Comparison of ENCODE assay signal across 9 cellular contexts in the genomic region with DNA sequence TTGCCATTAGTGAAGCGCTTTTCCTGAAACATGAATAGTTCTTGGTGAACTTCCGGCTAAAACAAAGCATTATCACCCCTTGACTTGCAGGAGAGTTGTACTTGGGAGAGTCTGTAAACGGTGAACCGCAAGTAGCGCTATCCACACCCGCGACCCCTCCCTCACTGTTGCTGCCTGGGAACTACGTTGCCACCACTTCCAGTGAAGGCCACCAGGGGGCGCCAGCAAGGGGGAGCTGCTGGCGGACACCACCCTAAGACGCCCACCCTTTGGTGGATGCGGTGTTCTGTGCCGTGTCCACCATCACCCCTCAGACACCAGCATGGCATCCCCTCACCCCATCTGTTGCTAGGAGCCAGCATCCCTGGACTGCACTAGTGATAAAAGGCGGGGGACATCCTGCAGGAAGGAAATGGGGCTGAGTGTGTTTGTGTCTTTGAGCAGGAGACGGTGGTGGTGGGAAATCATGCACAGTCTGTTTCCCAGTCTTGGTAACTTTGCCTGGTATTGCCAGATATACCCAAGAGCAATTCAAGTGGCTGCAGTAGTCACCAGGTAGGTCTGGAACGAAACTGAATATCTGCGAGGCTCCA.
DNase-seq lines count a peak whose midpoint lies in the region; ATAC-seq, FAIRE-seq and TF ChIP-seq lines count a peak whose summit lies in the region.
"Had no signal": no experiment of that assay in that cellular context is flagged by ENCODE, and none has a peak within 500 bp of the region (broad histone marks: within the 10 kb centered on the region; RNA-seq: fewer than 3 reads in every experiment).

No MANE protein-coding gene starts in this region.

- H3K9me3 ChIP-seq in liver (ENCODE audit: control insufficient read depth in 4 of 4, low read length in 3 of 4) (no peaks in the 10 kb centered on the region), tibial nerve (no peaks in the 10 kb centered on the region), small intestine (ENCODE audit: control insufficient read depth, low read depth) (no peaks in the 10 kb centered on the region)

- FAIRE-seq in small intestine (lab: Jason Lieb, UNC) = no peak

- H3K4me1 ChIP-seq in liver (ENCODE audit: control insufficient read depth in 4 of 4, insufficient read depth in 4 of 4, low read length in 3 of 4) = no peaks in the 10 kb centered on the region
- H3K4me1 ChIP-seq in tibial nerve = no peaks in the 10 kb centered on the region
- H3K4me1 ChIP-seq in small intestine (ENCODE audit: control insufficient read depth in 2 of 2, insufficient read depth in 1 of 2, low read depth in 1 of 2, low read length in 1 of 2) = no peaks in the 10 kb centered on the region

- H3K4me3 ChIP-seq in liver (ENCODE audit: low read depth in 1 of 3, low read length in 3 of 3) (no peak overlapping the region), tibial nerve (no peak overlapping the region), small intestine (ENCODE audit: low read depth in 1 of 2, low read length in 2 of 2) (no peak overlapping the region)

- peak; percentile 46 for TF ChIP-seq CTCF in liver (IDR thresholded peaks at IDR 0.05; ENCODE audit: low read depth, low read length, missing input control)
- peak in 4 of 5 experiments; percentile 34 to 62 (median 47) for TF ChIP-seq CTCF in tibial nerve (IDR thresholded peaks at IDR 0.05)

- H3K4me1 Mint-ChIP-seq in activated naive CD8-positive, alpha-beta T cell treated with anti-CD3 and anti-CD28 coated beads, Interleukin-2, amount 50 U/mL, for 24 hours = no peaks in the 10 kb centered on the region
- H3K4me1 Mint-ChIP-seq: immature natural killer cell had no signal

- H3K27me3 ChIP-seq in liver (ENCODE audit: control insufficient read depth in 4 of 4, insufficient read depth in 4 of 4, low read length in 3 of 4) (no peaks in the 10 kb centered on the region), tibial nerve (no peaks in the 10 kb centered on the region), small intestine (ENCODE audit: control insufficient read depth in 2 of 2, insufficient read depth in 2 of 2, low read length in 2 of 2) (no peaks in the 10 kb centered on the region)

- WGBS in liver = 42% methylated on average over 17 of the region's 17 CpGs
- 51 to 78% methylated on average over 12 to 17 of the region's 17 CpGs for WGBS in tibial nerve, 2 donors
- 39 to 47% (median 44%) methylated on average over 17 of the region's 17 CpGs for WGBS in small intestine, 3 donors

- H3K36me3 ChIP-seq in liver (ENCODE audit: control insufficient read depth in 4 of 4, insufficient read depth in 3 of 4, low read depth in 1 of 4, low read length in 3 of 4) = no peaks in the 10 kb centered on the region
- H3K36me3 ChIP-seq in tibial nerve = no peaks in the 10 kb centered on the region
- no peaks in the 10 kb centered on the region for H3K36me3 ChIP-seq in small intestine (ENCODE audit: control insufficient read depth in 2 of 2, insufficient read depth in 2 of 2, low read length in 2 of 2)

- peak; percentile 15 for DNase-seq in CMK (ENCODE audit: low read depth)
- peak; percentile 41 for DNase-seq in NCI-H82 (lab: John Stamatoyannopoulos, UW)
- peak; percentile 57 for DNase-seq in activated naive CD8-positive, alpha-beta T cell treated with anti-CD3 and anti-CD28 coated beads, Interleukin-2, amount 50 U/mL, for 24 hours
- no peak for DNase-seq in tibial nerve (ENCODE audit: low spot score in 2 of 2)
- no peak for DNase-seq in small intestine
- DNase-seq in DMS79 treated with DMSO at 0.1 percent for 48 hours (lab: John Stamatoyannopoulos, UW) = no peak
- DNase-seq in NCI-H226 = no peak

- TF ChIP-seq EP300 in tibial nerve (IDR thresholded peaks at IDR 0.05) = no peak

- H3K27me3 Mint-ChIP-seq in activated naive CD8-positive, alpha-beta T cell treated with anti-CD3 and anti-CD28 coated beads, Interleukin-2, amount 50 U/mL, for 24 hours = peaks cover 2% of the 10 kb centered on the region

- TF ChIP-seq RAD21 in liver (IDR thresholded peaks at IDR 0.05) = peak; percentile 33 to 73

- no peak for TF ChIP-seq POLR2A in tibial nerve (IDR thresholded peaks at IDR 0.05)

- H3K27ac ChIP-seq in liver (ENCODE audit: low read depth in 1 of 2, low read length in 2 of 2) = no peak overlapping the region
- H3K27ac ChIP-seq in tibial nerve = no peak overlapping the region
- H3K27ac ChIP-seq in small intestine (ENCODE audit: low read depth in 1 of 2, low read length in 1 of 2) = no peak overlapping the region

- no peak overlapping the region for H3K4me3 Mint-ChIP-seq in activated naive CD8-positive, alpha-beta T cell treated with anti-CD3 and anti-CD28 coated beads, Interleukin-2, amount 50 U/mL, for 24 hours
- H3K4me3 Mint-ChIP-seq: immature natural killer cell had no signal

- H3K9ac ChIP-seq in liver (ENCODE audit: low read depth in 1 of 2, low read length in 2 of 2) = no peak overlapping the region

- H3K9me3 Mint-ChIP-seq in activated naive CD8-positive, alpha-beta T cell treated with anti-CD3 and anti-CD28 coated beads, Interleukin-2, amount 50 U/mL, for 24 hours = no peaks in the 10 kb centered on the region

- no peaks in the 10 kb centered on the region for H3K36me3 Mint-ChIP-seq in activated naive CD8-positive, alpha-beta T cell treated with anti-CD3 and anti-CD28 coated beads, Interleukin-2, amount 50 U/mL, for 24 hours (ENCODE audit: low read depth)
- H3K36me3 Mint-ChIP-seq: immature natural killer cell had no signal

- no peak overlapping the region for H3K27ac Mint-ChIP-seq in activated naive CD8-positive, alpha-beta T cell treated with anti-CD3 and anti-CD28 coated beads, Interleukin-2, amount 50 U/mL, for 24 hours
- H3K27ac Mint-ChIP-seq: immature natural killer cell had no signal

- peak; percentile 40 for ATAC-seq in activated naive CD8-positive, alpha-beta T cell treated with anti-CD3 and anti-CD28 coated beads, Interleukin-2, amount 50 U/mL, for 24 hours

TF ChIP-seq in liver, 16 proteins besides CTCF, POLR2A, EP300 and RAD21:
- TF ChIP-seq, protein P1, sequence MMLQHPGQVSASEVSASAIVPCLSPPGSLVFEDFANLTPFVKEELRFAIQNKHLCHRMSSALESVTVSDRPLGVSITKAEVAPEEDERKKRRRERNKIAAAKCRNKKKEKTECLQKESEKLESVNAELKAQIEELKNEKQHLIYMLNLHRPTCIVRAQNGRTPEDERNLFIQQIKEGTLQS (IDR thresholded peaks at IDR 0.05) = no peak
- TF ChIP-seq, protein P2, sequence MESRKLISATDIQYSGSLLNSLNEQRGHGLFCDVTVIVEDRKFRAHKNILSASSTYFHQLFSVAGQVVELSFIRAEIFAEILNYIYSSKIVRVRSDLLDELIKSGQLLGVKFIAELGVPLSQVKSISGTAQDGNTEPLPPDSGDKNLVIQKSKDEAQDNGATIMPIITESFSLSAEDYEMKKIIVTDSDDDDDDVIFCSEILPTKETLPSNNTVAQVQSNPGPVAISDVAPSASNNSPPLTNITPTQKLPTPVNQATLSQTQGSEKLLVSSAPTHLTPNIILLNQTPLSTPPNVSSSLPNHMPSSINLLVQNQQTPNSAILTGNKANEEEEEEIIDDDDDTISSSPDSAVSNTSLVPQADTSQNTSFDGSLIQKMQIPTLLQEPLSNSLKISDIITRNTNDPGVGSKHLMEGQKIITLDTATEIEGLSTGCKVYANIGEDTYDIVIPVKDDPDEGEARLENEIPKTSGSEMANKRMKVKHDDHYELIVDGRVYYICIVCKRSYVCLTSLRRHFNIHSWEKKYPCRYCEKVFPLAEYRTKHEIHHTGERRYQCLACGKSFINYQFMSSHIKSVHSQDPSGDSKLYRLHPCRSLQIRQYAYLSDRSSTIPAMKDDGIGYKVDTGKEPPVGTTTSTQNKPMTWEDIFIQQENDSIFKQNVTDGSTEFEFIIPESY (IDR thresholded peaks at IDR 0.05) = no peak
- TF ChIP-seq MAX (IDR thresholded peaks at IDR 0.05) (no peak), YY1 (IDR thresholded peaks at IDR 0.05) (no peak), HNF4G (IDR thresholded peaks at IDR 0.05) (no peak), EGR1 (IDR thresholded peaks at IDR 0.05; ENCODE audit: low read depth in 2 of 2) (no peak), FOXA1 (IDR thresholded peaks at IDR 0.05) (no peak), REST (IDR thresholded peaks at IDR 0.05) (no peak), SP1 (IDR thresholded peaks at IDR 0.05) (no peak), TAF1 (conservative IDR thresholded peaks at IDR 0.05) (no peak), GABPA (IDR thresholded peaks at IDR 0.05 in 1 of 2, conservative IDR thresholded peaks at IDR 0.05 in 1 of 2) (no peak), FOXA2 (IDR thresholded peaks at IDR 0.05) (no peak), RXRA (IDR thresholded peaks at IDR 0.05) (no peak), JUND (IDR thresholded peaks at IDR 0.05) (no peak)
TF ChIP-seq in liver: peak in this region for 0.

Comparison
In these comparisons a context has a peak if more than half of its experiments do, and no peak if none do; other contexts are left out.
1. DNase-seq: peak in CMK (single experiment), NCI-H82 (single experiment) and activated naive CD8-positive, alpha-beta T cell treated with anti-CD3 and anti-CD28 coated beads, Interleukin-2, amount 50 U/mL, for 24 hours (single experiment); none in tibial nerve (0 of 2), small intestine (single experiment), DMS79 treated with DMSO at 0.1 percent for 48 hours (single experiment) and NCI-H226 (single experiment).